In the genomic region with DNA sequence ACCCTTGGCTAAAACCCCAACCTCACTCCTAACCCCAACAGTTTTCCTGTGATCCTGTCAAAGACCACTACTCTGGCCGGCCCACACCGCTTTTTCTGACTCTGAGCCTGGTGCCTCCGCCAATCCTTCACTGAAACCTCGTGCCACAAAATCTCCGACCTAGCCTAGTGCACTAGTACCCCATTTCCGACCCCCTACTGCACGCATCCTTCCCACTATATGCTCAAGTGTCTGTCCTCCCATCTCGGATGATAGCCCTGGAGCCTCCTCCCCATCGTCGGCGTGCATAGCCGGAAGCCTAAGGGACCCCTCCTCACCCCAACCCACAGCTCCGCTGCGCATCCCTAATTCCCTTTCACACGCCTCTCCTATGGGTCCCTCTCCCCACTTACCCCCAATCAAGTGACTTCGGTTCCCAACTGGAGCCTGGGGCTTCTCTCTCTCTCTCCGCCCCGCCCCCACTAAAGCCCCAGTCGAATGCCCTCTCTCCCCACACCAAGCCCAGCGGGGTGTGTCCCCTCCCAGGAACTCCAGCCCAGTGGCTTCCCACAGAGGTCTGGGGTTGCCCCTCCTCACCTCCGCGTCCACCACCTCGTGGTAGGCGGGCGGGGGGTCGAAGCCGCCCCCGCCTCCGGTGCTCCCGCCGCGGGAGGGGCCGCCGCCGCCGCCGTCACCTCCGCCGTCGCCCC, we compare ENCODE assay signal across 8 cellular contexts. TPM values are rescaled to one million over a fixed set of nuclear protein-coding genes. Genes with fewer than 3 reads are reported as not detected.
DNase-seq lines count a peak whose midpoint lies in the region; ATAC-seq and TF ChIP-seq lines count a peak whose summit lies in the region.

No MANE protein-coding gene starts in this region.

- H3K36me3 ChIP-seq in parathyroid adenoma (ENCODE audit: control insufficient read depth, insufficient read depth, low read length), result no peaks in the 10 kb centered on the region

- no peak for TF ChIP-seq CTCF in parathyroid adenoma (IDR thresholded peaks at IDR 0.05)

- H3K27me3 ChIP-seq in parathyroid adenoma (ENCODE audit: control insufficient read depth, insufficient read depth, low read length), result no peaks in the 10 kb centered on the region

- H3K4me3 Mint-ChIP-seq in activated naive CD4-positive, alpha-beta T cell treated with anti-CD3 and anti-CD28 coated beads, Interleukin-2, amount 50 U/mL, for 24 hours, result peak overlapping the region; percentile 92

- H3K4me2 ChIP-seq in parathyroid adenoma (ENCODE audit: low read length), result peak overlapping the region; percentile 98

- no peaks in the 10 kb centered on the region for H3K36me3 Mint-ChIP-seq in activated naive CD4-positive, alpha-beta T cell treated with anti-CD3 and anti-CD28 coated beads, Interleukin-2, amount 50 U/mL, for 24 hours

- no peaks in the 10 kb centered on the region for H3K9me3 ChIP-seq in parathyroid adenoma (ENCODE audit: control insufficient read depth, low read length)

- ATAC-seq in GM18505 (IDR thresholded peaks at IDR 0.05; ENCODE audit: unreplicated experiment) (peak; percentile 31), HG03066 (IDR thresholded peaks at IDR 0.05; ENCODE audit: low read depth, unreplicated experiment) (peak; percentile 15)

- H3K9me3 Mint-ChIP-seq in activated naive CD4-positive, alpha-beta T cell treated with anti-CD3 and anti-CD28 coated beads, Interleukin-2, amount 50 U/mL, for 24 hours, result no peaks in the 10 kb centered on the region

- peak overlapping the region; percentile 53 for H2AFZ ChIP-seq in parathyroid adenoma

- H3K27me3 Mint-ChIP-seq in activated naive CD4-positive, alpha-beta T cell treated with anti-CD3 and anti-CD28 coated beads, Interleukin-2, amount 50 U/mL, for 24 hours, result no peaks in the 10 kb centered on the region

- intact Hi-C loops in cardiac septum (cut with DNase I), result loop anchor here (5.0 kb wide), 2 partner anchors 57 to 72 kb away; no protein-coding TSS in a partner anchor

- peak overlapping the region; percentile 73 for H3K27ac Mint-ChIP-seq in activated naive CD4-positive, alpha-beta T cell treated with anti-CD3 and anti-CD28 coated beads, Interleukin-2, amount 50 U/mL, for 24 hours

- peaks cover 5% of the 10 kb centered on the region for H3K79me2 ChIP-seq in parathyroid adenoma

- no peak for TF ChIP-seq POLR2A in GM18505 (IDR thresholded peaks at IDR 0.05; ENCODE audit: borderline replicate concordance, extremely low read depth, insufficient read depth, insufficient read length)

- H3K4me1 ChIP-seq in parathyroid adenoma, result peaks cover 6% of the 10 kb centered on the region

- peak; percentile 24 for DNase-seq in 8988T
- peak; percentile 73 for DNase-seq in OCI-M1 (lab: John Stamatoyannopoulos, UW)
- DNase-seq in cardiac septum (ENCODE audit: low spot score), result peak; percentile 78
- DNase-seq in DMS114 treated with DMSO at 0.1 percent for 48 hours (lab: John Stamatoyannopoulos, UW; ENCODE audit: unreplicated experiment), result no peak

- H3K4me1 Mint-ChIP-seq in activated naive CD4-positive, alpha-beta T cell treated with anti-CD3 and anti-CD28 coated beads, Interleukin-2, amount 50 U/mL, for 24 hours, result peaks cover 78% of the 10 kb centered on the region

- H3K4me3 ChIP-seq in parathyroid adenoma (ENCODE audit: low read depth, low read length), result peak overlapping the region; percentile 87

- no peak overlapping the region for H3K9ac ChIP-seq in parathyroid adenoma

- no peak overlapping the region for H3K27ac ChIP-seq in parathyroid adenoma

RNA-seq across cellular contexts. Expression of a gene that starts 0.8 kb away (rescaled TPM):
- 45.1 TPM for total RNA-seq in cardiac septum
